Comparison of ENCODE assay signal across 21 cellular contexts in the genomic region with DNA sequence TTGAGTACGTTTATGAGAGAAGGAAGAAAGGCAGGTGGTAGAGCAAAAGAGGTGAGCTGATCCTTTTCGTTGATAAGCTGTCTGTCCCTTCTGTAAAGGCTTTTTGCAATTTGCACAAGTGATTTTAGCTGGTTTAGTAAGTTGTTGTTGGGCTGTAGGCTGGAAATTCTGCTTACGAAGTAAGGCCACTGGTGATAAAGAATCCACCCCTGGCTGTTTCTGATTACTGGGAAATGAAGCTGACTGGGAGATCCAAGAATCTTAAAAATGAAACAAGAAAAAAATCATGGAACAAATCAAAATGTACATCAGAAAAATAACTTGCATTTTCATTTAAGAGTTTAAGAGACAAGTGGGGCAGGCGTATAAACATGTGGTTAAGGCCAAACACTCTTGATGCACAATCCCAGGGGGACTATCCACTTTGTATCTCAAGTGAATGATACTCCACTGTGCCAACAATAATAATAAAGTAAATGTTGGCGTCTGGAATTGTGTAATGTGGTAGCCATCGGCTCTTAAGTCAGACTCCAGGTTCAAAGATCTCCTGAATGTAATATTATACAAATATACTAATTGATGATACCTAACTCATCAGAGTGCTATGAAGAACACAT. TPM values are rescaled to one million over a fixed set of nuclear protein-coding genes. Genes with fewer than 3 reads are reported as not detected.
DNase-seq lines count a peak whose midpoint lies in the region; ATAC-seq, FAIRE-seq and TF ChIP-seq lines count a peak whose summit lies in the region.
"Had no signal": no experiment of that assay in that cellular context is flagged by ENCODE, and none has a peak within 500 bp of the region (broad histone marks: within the 10 kb centered on the region; RNA-seq: fewer than 3 reads in every experiment).

No MANE protein-coding gene starts in this region.

- TF ChIP-seq CTCF in AG10803 (conservative IDR thresholded peaks at IDR 0.05; ENCODE audit: low read length): no peak
- no peak for TF ChIP-seq CTCF in IMR-90 (conservative IDR thresholded peaks at IDR 0.05; ENCODE audit: low read depth, low read length)
- TF ChIP-seq CTCF in omental fat pad (IDR thresholded peaks at IDR 0.05): no peak

- no peak overlapping the region for H3K9ac ChIP-seq in IMR-90 (ENCODE audit: low read depth, low read length)

- POLR2A ChIA-PET in IMR-90 (lab: Charles Lee; ENCODE audit: unreplicated experiment): no interaction called here

- no peak overlapping the region for H4K91ac ChIP-seq in IMR-90 (ENCODE audit: insufficient read depth, low read depth, low read length)

- no peak overlapping the region for H2AFZ ChIP-seq in IMR-90 (replicated peaks; ENCODE audit: low read length, poor library complexity)
- H2AFZ ChIP-seq: PC-9 had no signal

- TF ChIP-seq POLR2A in IMR-90 (IDR thresholded peaks at IDR 0.05; ENCODE audit: low read depth, low read length): no peak

- no peak overlapping the region for H2AK9ac ChIP-seq in IMR-90 (replicated peaks; ENCODE audit: low read depth, low read length, poor library complexity)

- in situ Hi-C loops in IMR-90 (cut with MboI; ENCODE audit: low sequenced_read_pairs): no loop called here

- H2BK5ac ChIP-seq in IMR-90 (ENCODE audit: low read depth, low read length, poor library complexity, severe bottlenecking): no peak overlapping the region

- ATAC-seq in IMR-90 (ENCODE audit: low read depth): peak; percentile 75
- ATAC-seq in omental fat pad (ENCODE audit: low FRiP score): peak; percentile 62
- ATAC-seq in HG03439 (IDR thresholded peaks at IDR 0.05; ENCODE audit: unreplicated experiment): no peak
- ATAC-seq: activated CD8-positive, alpha-beta T cell treated with anti-CD3 and anti-CD28 coated beads for 36 hours; stimulated activated naive CD8-positive, alpha-beta T cell treated with anti-CD3 and anti-CD28 coated beads, Interleukin-15, amount 100 ng/mL, for 72 hours had no signal

- no peaks in the 10 kb centered on the region for H3K9me3 ChIP-seq in IMR-90 (ENCODE audit: control insufficient read depth, insufficient read depth, low read length)
- H3K9me3 ChIP-seq: esophagus muscularis mucosa had no signal

- no peaks in the 10 kb centered on the region for H3K4me1 Mint-ChIP-seq in activated naive CD4-positive, alpha-beta T cell treated with anti-CD3 and anti-CD28 coated beads for 36 hours (ENCODE audit: low read depth)
- H3K4me1 Mint-ChIP-seq: stimulated activated naive CD8-positive, alpha-beta T cell treated with anti-CD3 and anti-CD28 coated beads, Interleukin-15, amount 100 ng/mL, for 72 hours had no signal

- H2BK120ac ChIP-seq in IMR-90 (ENCODE audit: low read depth, low read length): no peak overlapping the region

- H2BK20ac ChIP-seq in IMR-90 (ENCODE audit: low read depth, low read length): no peak overlapping the region

- H3K4me1 ChIP-seq in IMR-90 (ENCODE audit: control insufficient read depth, insufficient read depth, low read length): peaks cover 8% of the 10 kb centered on the region

- peaks cover 23% of the 10 kb centered on the region for H4K20me1 ChIP-seq in IMR-90 (ENCODE audit: insufficient read depth, low read length)

- H3K9me1 ChIP-seq in IMR-90 (ENCODE audit: insufficient read depth, low read length): peaks cover 3% of the 10 kb centered on the region; the same call in 1 of the 2 replicates

- intact Hi-C loops in IMR-90 (cut with micrococcal nuclease): no loop called here
- intact Hi-C loops in activated naive CD4-positive, alpha-beta T cell treated with anti-CD3 and anti-CD28 coated beads for 36 hours (cut with micrococcal nuclease): no loop called here

- no peaks in the 10 kb centered on the region for H3K27me3 ChIP-seq in IMR-90 (ENCODE audit: control insufficient read depth, insufficient read depth, low read length)
- H3K27me3 ChIP-seq: esophagus muscularis mucosa had no signal

- no peak overlapping the region for H2AK5ac ChIP-seq in IMR-90 (ENCODE audit: low read depth, low read length)

- no peaks in the 10 kb centered on the region for H3K27me3 Mint-ChIP-seq in activated naive CD4-positive, alpha-beta T cell treated with anti-CD3 and anti-CD28 coated beads for 36 hours (ENCODE audit: low read depth)
- H3K27me3 Mint-ChIP-seq: activated CD8-positive, alpha-beta T cell treated with anti-CD3 and anti-CD28 coated beads for 36 hours; stimulated activated naive CD8-positive, alpha-beta T cell treated with anti-CD3 and anti-CD28 coated beads, Interleukin-15, amount 100 ng/mL, for 72 hours had no signal

- no peak overlapping the region for H3K4me3 Mint-ChIP-seq in activated naive CD4-positive, alpha-beta T cell treated with anti-CD3 and anti-CD28 coated beads for 36 hours
- H3K4me3 Mint-ChIP-seq: activated CD8-positive, alpha-beta T cell treated with anti-CD3 and anti-CD28 coated beads for 36 hours; stimulated activated naive CD8-positive, alpha-beta T cell treated with anti-CD3 and anti-CD28 coated beads, Interleukin-15, amount 100 ng/mL, for 72 hours had no signal

- no peak overlapping the region for H4K5ac ChIP-seq in IMR-90 (ENCODE audit: low read depth, low read length)

- peaks cover 21% of the 10 kb centered on the region for H3K36me3 ChIP-seq in IMR-90 (ENCODE audit: control insufficient read depth, insufficient read depth, low read length)

- no peak overlapping the region for H3K27ac ChIP-seq in IMR-90 (ENCODE audit: insufficient read depth, low read length)
- H3K27ac ChIP-seq: esophagus muscularis mucosa, PC-9, SK-N-MC had no signal

- DNase-seq in AG10803 (ENCODE audit: low read depth) (peak; percentile 91), IMR-90 (peak; percentile 82), omental fat pad (ENCODE audit: low spot score) (no peak), HuH-7.5 (ENCODE audit: low spot score) (no peak), epidermal melanocyte (ENCODE audit: insufficient read length, low spot score) (no peak)
- DNase-seq in activated naive CD4-positive, alpha-beta T cell treated with anti-CD3 and anti-CD28 coated beads for 36 hours: no peak
- DNase-seq: activated CD8-positive, alpha-beta T cell treated with anti-CD3 and anti-CD28 coated beads for 36 hours; amniotic stem cell; C1 segment of cervical spinal cord; dermis blood vessel endothelial cell; DMS153; hypothalamus; NCI-H1694 treated with DMSO at 0.1 percent for 48 hours; NCI-H524 treated with DMSO at 0.1 percent for 48 hours; PC-9; posterior cingulate gyrus; stimulated activated naive CD8-positive, alpha-beta T cell treated with anti-CD3 and anti-CD28 coated beads, Interleukin-15, amount 100 ng/mL, for 72 hours had no signal

- H3K4me3 ChIP-seq in AG10803 (ENCODE audit: low read length): no peak overlapping the region
- H3K4me3 ChIP-seq in IMR-90 (ENCODE audit: insufficient read depth, low read depth, low read length): no peak overlapping the region
- H3K4me3 ChIP-seq: esophagus muscularis mucosa, PC-9, SK-N-MC had no signal

- peaks cover 32% of the 10 kb centered on the region for H3K36me3 Mint-ChIP-seq in activated naive CD4-positive, alpha-beta T cell treated with anti-CD3 and anti-CD28 coated beads for 36 hours (ENCODE audit: low read depth)

- dilution Hi-C loops in IMR-90 (cut with HindIII; ENCODE audit: low sequenced_read_pairs, unreplicated experiment): no loop called here

- H2BK15ac ChIP-seq in IMR-90 (ENCODE audit: low read depth, low read length): no peak overlapping the region

- no peak overlapping the region for H3K27ac Mint-ChIP-seq in activated naive CD4-positive, alpha-beta T cell treated with anti-CD3 and anti-CD28 coated beads for 36 hours
- H3K27ac Mint-ChIP-seq: activated CD8-positive, alpha-beta T cell treated with anti-CD3 and anti-CD28 coated beads for 36 hours had no signal

- H3K9me3 Mint-ChIP-seq in activated naive CD4-positive, alpha-beta T cell treated with anti-CD3 and anti-CD28 coated beads for 36 hours: no peaks in the 10 kb centered on the region
- H3K9me3 Mint-ChIP-seq: activated CD8-positive, alpha-beta T cell treated with anti-CD3 and anti-CD28 coated beads for 36 hours; stimulated activated naive CD8-positive, alpha-beta T cell treated with anti-CD3 and anti-CD28 coated beads, Interleukin-15, amount 100 ng/mL, for 72 hours had no signal

- FAIRE-seq in endometrium (lab: Jason Lieb, UNC): peak; percentile 51

- no peak overlapping the region for H4K8ac ChIP-seq in IMR-90 (ENCODE audit: low read depth in 2 of 2, low read length in 2 of 2)

- no peak overlapping the region for H3K4ac ChIP-seq in IMR-90 (ENCODE audit: low read depth, low read length)

- no peak overlapping the region for H3K14ac ChIP-seq in IMR-90 (replicated peaks; ENCODE audit: low read depth, low read length)

- H3K18ac ChIP-seq in IMR-90 (ENCODE audit: low read depth, low read length): no peak overlapping the region

- peaks cover 6 to 46% of the 10 kb centered on the region in 2 experiments; a peak in 3 of 4 replicates for H3K79me1 ChIP-seq in IMR-90 (ENCODE audit: low read depth in 1 of 2, low read length in 2 of 2)

- CTCF ChIA-PET in IMR-90 (lab: Yijun Ruan, JAX): no interaction called here
- CTCF ChIA-PET in activated naive CD4-positive, alpha-beta T cell treated with anti-CD3 and anti-CD28 coated beads for 36 hours (lab: Charles Lee): interaction anchor here (0.6 kb wide), 1 partner anchor 72 kb away, joined by 6 read pairs; no protein-coding TSS in a partner anchor

- TF ChIP-seq RAD21 in IMR-90 (IDR thresholded peaks at IDR 0.05; ENCODE audit: low read length): no peak

- no TSS peak for BruUV-seq in IMR-90 (replicated peaks; lab: Mats Ljungman, UMichigan)

- H3K23ac ChIP-seq in IMR-90 (ENCODE audit: low read depth, low read length): no peak overlapping the region

- 100% methylated on average over 1 of the region's 6 CpGs; no CpG with 5 or more reads in 1 of the 2 experiments for WGBS in IMR-90 (ENCODE audit: extremely low coverage in 2 of 2, insufficient read length in 1 of 2), 2 experiments

- H3K56ac ChIP-seq in IMR-90 (ENCODE audit: extremely low read depth, insufficient read depth, low read length): no peak overlapping the region

- H3K4me2 ChIP-seq in IMR-90 (ENCODE audit: low read depth, low read length): peak overlapping the region; percentile 62; the same call in 1 of the 2 replicates
- H3K4me2 ChIP-seq: PC-9 had no signal

TF ChIP-seq in IMR-90, 13 proteins besides CTCF, POLR2A, EP300 and RAD21 (continues in another document):
- TF ChIP-seq CEBPB (IDR thresholded peaks at IDR 0.05; ENCODE audit: low read depth, low read length) (peak; percentile 67; the same call in 1 of the 2 replicates), CHD1 (IDR thresholded peaks at IDR 0.05; ENCODE audit: low read depth, low read length) (no peak)

RNA-seq across cellular contexts. Expression of a gene that starts 24.6 kb away (rescaled TPM):
- 10.2 and 13.6 TPM in 2 replicates for total RNA-seq in IMR-90 (2012; rRNA removed)
- 5.2 and 7.0 TPM in 2 replicates for polyA plus RNA-seq in IMR-90 (2012; rRNA removed)
- polyA plus RNA-seq in IMR-90 (2012; cell fraction: cytosol; rRNA removed): 0.74 and 0.75 TPM in 2 replicates
- 1.2 and 12.1 TPM in 2 replicates for polyA plus RNA-seq in IMR-90 (2012; cell fraction: nucleus; rRNA removed; ENCODE audit: low replicate concordance)
- 10 to 100 TPM; 13.7 to 20.1 (median 16.0) TPM for total RNA-seq in omental fat pad
- 1 to 10 TPM; 8.1 to 8.5 TPM for total RNA-seq in activated naive CD4-positive, alpha-beta T cell treated with anti-CD3 and anti-CD28 coated beads for 36 hours

RNA-seq across cellular contexts. Expression of a gene that starts 56.1 kb away (rescaled TPM):
- total RNA-seq in IMR-90 (2012; rRNA removed): 39.8 and 41.7 TPM in 2 replicates
- 37.8 and 38.3 TPM in 2 replicates for polyA plus RNA-seq in IMR-90 (2012; rRNA removed)
- polyA plus RNA-seq in IMR-90 (2012; cell fraction: cytosol; rRNA removed): 23.1 and 33.6 TPM in 2 replicates
- polyA plus RNA-seq in IMR-90 (2012; cell fraction: nucleus; rRNA removed; ENCODE audit: low replicate concordance): 21.3 and 44.2 TPM in 2 replicates
- total RNA-seq in omental fat pad: 10 to 100 TPM; 53.9 to 83.1 (median 69.6) TPM
- total RNA-seq in activated naive CD4-positive, alpha-beta T cell treated with anti-CD3 and anti-CD28 coated beads for 36 hours: 10 to 100 TPM; 46.5 to 48.2 TPM

Comparison
In these comparisons a context has a peak if more than half of its experiments do, and no peak if none do; other contexts are left out.
1. DNase-seq: peak in AG10803 (single experiment) and IMR-90 (single experiment); none in omental fat pad (single experiment), HuH-7.5 (single experiment), epidermal melanocyte (single experiment) and activated naive CD4-positive, alpha-beta T cell treated with anti-CD3 and anti-CD28 coated beads for 36 hours (single experiment).